18 cellular contexts compared by ENCODE assay signal in genomic region chr17:62781826-62782225, GRCh38. TPM values are rescaled to one million over a fixed set of nuclear protein-coding genes. Genes with fewer than 3 reads are reported as not detected.
DNase-seq lines count a peak whose midpoint lies in the region; ATAC-seq and TF ChIP-seq lines count a peak whose summit lies in the region.
"Had no signal": no experiment of that assay in that cellular context is flagged by ENCODE, and none has a peak within 500 bp of the region (broad histone marks: within the 10 kb centered on the region; RNA-seq: fewer than 3 reads in every experiment).

No MANE protein-coding gene starts in this region.

- TF ChIP-seq EP300 in ovary (IDR thresholded peaks at IDR 0.05): no peak

- no peak overlapping the region for H3T11ph ChIP-seq in H9 (ENCODE audit: low read length)

- no peaks in the 10 kb centered on the region for H3K79me1 ChIP-seq in H9 (ENCODE audit: insufficient read depth, low read depth, low read length, poor library complexity, severe bottlenecking)

- no peak for TF ChIP-seq CTCF in H9 (conservative IDR thresholded peaks at IDR 0.05)
- no peak for TF ChIP-seq CTCF in Panc1 (IDR thresholded peaks at IDR 0.05)
- no peak for TF ChIP-seq CTCF in epithelial cell of esophagus (IDR thresholded peaks at IDR 0.05; ENCODE audit: insufficient read depth, low read depth, low read length, missing control alignments)
- no peak for TF ChIP-seq CTCF in neutrophil (IDR thresholded peaks at IDR 0.05)
- TF ChIP-seq CTCF in ovary (IDR thresholded peaks at IDR 0.05): no peak

- H3K9me3 Mint-ChIP-seq in H9: peaks cover 10 to 22% of the 10 kb centered on the region in 2 experiments
- H3K9me3 Mint-ChIP-seq in CD8-positive, alpha-beta memory T cell: peaks cover 0 to 7% (median 4%) of the 10 kb centered on the region in 5 donors
- H3K9me3 Mint-ChIP-seq: activated T-helper 2 cell treated with anti-CD3 and anti-CD28 coated beads, Interferon-gamma antibody, Interleukin-2, Interleukin-4, amounts not matched to agents 10 μg/mL and 5 μg/mL and 100 μg/mL, durations not matched to agents 14 hours and 24 hours and 36 hours had no signal

- POLR2A ChIA-PET in Panc1 (lab: Charles Lee): no interaction called here
- POLR2A ChIA-PET in CD8-positive, alpha-beta memory T cell (lab: Charles Lee): no interaction called here

- no peaks in the 10 kb centered on the region for H4K20me1 ChIP-seq in H9 (ENCODE audit: control insufficient read depth, insufficient read depth, insufficient read length)

- in situ Hi-C loops in Panc1 (cut with HindIII; ENCODE audit: low pct_unique_long_range_greater_than_20kb, low sequenced_read_pairs): no loop called here

- no peak overlapping the region for H4K8ac ChIP-seq in H9 (replicated peaks; ENCODE audit: insufficient read length, low read depth, low read length)

- no peak overlapping the region for H2BK5ac ChIP-seq in H9 (ENCODE audit: insufficient read length, low read length)

- H3K23ac ChIP-seq in H9 (ENCODE audit: insufficient read length, low read depth, low read length): no peak overlapping the region

- H3K56ac ChIP-seq in H9 (ENCODE audit: insufficient read length, low read depth, low read length): no peak overlapping the region

- H3K36me3 Mint-ChIP-seq in H9 (ENCODE audit: insufficient read depth in 1 of 3, low read depth in 3 of 3): peaks cover 3 to 5% (median 3%) of the 10 kb centered on the region in 3 experiments; a peak in 4 of 7 replicates
- H3K36me3 Mint-ChIP-seq in CD8-positive, alpha-beta memory T cell: peaks cover 0 to 5% (median 3%) of the 10 kb centered on the region in 3 donors

- H3K4me1 Mint-ChIP-seq in H9: peaks cover 14 to 16% of the 10 kb centered on the region in 2 experiments
- H3K4me1 Mint-ChIP-seq in CD8-positive, alpha-beta memory T cell: no peaks in the 10 kb centered on the region

- WGBS in H9 (ENCODE audit: extremely low coverage, insufficient read length, low lambda C conversion rate): no CpG with 5 or more reads among the region's 2 CpGs
- 90% methylated on average over 2 of the region's 2 CpGs for WGBS in ovary, 3 donors

- no peaks in the 10 kb centered on the region for H3K79me2 ChIP-seq in H9 (ENCODE audit: insufficient read depth, low read length)

- DNase-seq in H9 (peak; percentile 10), Panc1 (ENCODE audit: low read depth, low spot score) (no peak), epithelial cell of esophagus (ENCODE audit: low read depth) (peak; percentile 97), ovary (no peak), amygdala (lab: John Stamatoyannopoulos, UW) (no peak)
- DNase-seq in activated naive CD4-positive, alpha-beta T cell treated with Interleukin-2 at 50 U/mL for 16 hours: no peak
- DNase-seq in CD8-positive, alpha-beta memory T cell: no peak
- DNase-seq: activated CD8-positive, alpha-beta memory T cell treated with anti-CD3 and anti-CD28 coated beads for 24 hours; dorsolateral prefrontal cortex; NCI-H1048; nucleus accumbens; stimulated activated CD4-positive, alpha-beta T cell treated with anti-CD3 and anti-CD28 coated beads, Interleukin-12 subunit alpha, Interleukin-12 subunit beta, amount 100 ng/mL, for 4 hours; stimulated activated naive CD8-positive, alpha-beta T cell treated with anti-CD3 and anti-CD28 coated beads, Interleukin-15, Interleukin-2, amounts not matched to agents 100 U/mL and 50 U/mL, for 24 hours; WERI-Rb-1 had no signal

- no peak overlapping the region for H2BK120ac ChIP-seq in H9 (ENCODE audit: low read depth, low read length, poor library complexity, severe bottlenecking)

- H3K27me3 ChIP-seq in H9 (ENCODE audit: insufficient read depth, low read length) (no peaks in the 10 kb centered on the region; the same call in 1 of the 2 replicates), Panc1 (ENCODE audit: control insufficient read depth, insufficient read depth, low read length) (no peaks in the 10 kb centered on the region), neutrophil (no peaks in the 10 kb centered on the region), ovary (no peaks in the 10 kb centered on the region)
- H3K27me3 ChIP-seq in CD8-positive, alpha-beta memory T cell (ENCODE audit: insufficient read depth, low read length, poor library complexity, severe bottlenecking): no peaks in the 10 kb centered on the region
- H3K27me3 ChIP-seq: ascending aorta, dorsolateral prefrontal cortex had no signal

- no peak for TF ChIP-seq POLR2A in ovary (IDR thresholded peaks at IDR 0.05)

- H3K18ac ChIP-seq in H9 (ENCODE audit: insufficient read length, low read depth, low read length): no peak overlapping the region

- H2BK20ac ChIP-seq in H9 (ENCODE audit: low read depth, low read length, poor library complexity, severe bottlenecking): no peak overlapping the region

- no peaks in the 10 kb centered on the region for H3K23me2 ChIP-seq in H9 (ENCODE audit: insufficient read length, low read depth, low read length, poor library complexity, severe bottlenecking)

- H3K9me3 ChIP-seq in H9 (ENCODE audit: control insufficient read depth, low read depth, low read length) (no peaks in the 10 kb centered on the region), Panc1 (ENCODE audit: control insufficient read depth, insufficient read depth, low read depth, low read length) (peaks cover 5% of the 10 kb centered on the region; the same call in 1 of the 2 replicates), neutrophil (no peaks in the 10 kb centered on the region), ovary (no peaks in the 10 kb centered on the region)
- H3K9me3 ChIP-seq in CD8-positive, alpha-beta memory T cell (ENCODE audit: low read length): no peaks in the 10 kb centered on the region
- H3K9me3 ChIP-seq: ascending aorta had no signal

- no peak overlapping the region for H2BK12ac ChIP-seq in H9 (ENCODE audit: insufficient read length, low read depth, low read length)

- no TSS peak for BruUV-seq in Panc1 (replicated peaks; lab: Mats Ljungman, UMichigan)

- H3K4me2 ChIP-seq in H9 (ENCODE audit: insufficient read depth, insufficient read length, low read length): no peak overlapping the region

- H3K9ac ChIP-seq in H9 (ENCODE audit: extremely low read depth, insufficient read length, low read length): no peak overlapping the region

- H3K27me3 Mint-ChIP-seq in H9 (ENCODE audit: low read depth): 0 out of 2 replicates have a peak, but pooled peaks cover 1% of the 10 kb centered on the region
- peaks cover 13 to 15% of the 10 kb centered on the region in 2 donors for H3K27me3 Mint-ChIP-seq in CD8-positive, alpha-beta memory T cell

- intact Hi-C loops in Panc1 (cut with micrococcal nuclease; ENCODE audit: unreplicated experiment) (no loop called here), ovary (cut with DNase I) (no loop called here)

- no peak overlapping the region for H4K91ac ChIP-seq in H9 (ENCODE audit: insufficient read length, low read depth, low read length)

- no peak overlapping the region for H3K27ac Mint-ChIP-seq in H9
- H3K27ac Mint-ChIP-seq in CD8-positive, alpha-beta memory T cell: no peak overlapping the region
- H3K27ac Mint-ChIP-seq: activated T-helper 2 cell treated with anti-CD3 and anti-CD28 coated beads, Interferon-gamma antibody, Interleukin-2, Interleukin-4, amounts not matched to agents 10 μg/mL and 5 μg/mL and 100 μg/mL, durations not matched to agents 14 hours and 24 hours and 36 hours; mesothelial cell of epicardium had no signal

- no peak overlapping the region for H3K14ac ChIP-seq in H9 (ENCODE audit: insufficient read depth, low read length)

- H3K4me3 Mint-ChIP-seq in H9: no peak overlapping the region
- no peak overlapping the region for H3K4me3 Mint-ChIP-seq in CD8-positive, alpha-beta memory T cell
- H3K4me3 Mint-ChIP-seq: mesothelial cell of epicardium had no signal

- no peak for ATAC-seq in Panc1
- ATAC-seq: stimulated activated naive CD8-positive, alpha-beta T cell treated with anti-CD3 and anti-CD28 coated beads, Interleukin-15, Interleukin-2, amounts not matched to agents 100 U/mL and 50 U/mL, for 24 hours had no signal

- no peak overlapping the region for H3K4me3 ChIP-seq in Panc1 (ENCODE audit: low read depth in 2 of 2, low read length in 2 of 2)
- no peak overlapping the region for H3K4me3 ChIP-seq in epithelial cell of esophagus (ENCODE audit: low read length)
- H3K4me3 ChIP-seq in neutrophil (ENCODE audit: low read depth in 1 of 2, low read length in 1 of 2): no peak overlapping the region
- no peak overlapping the region for H3K4me3 ChIP-seq in ovary
- H3K4me3 ChIP-seq in CD8-positive, alpha-beta memory T cell (ENCODE audit: low read length): no peak overlapping the region
- H3K4me3 ChIP-seq: ascending aorta, dorsolateral prefrontal cortex had no signal

- H3K27ac ChIP-seq in H9 (ENCODE audit: insufficient read length, low read depth, low read length): no peak overlapping the region
- H3K27ac ChIP-seq in Panc1 (ENCODE audit: low read length): 0 out of 2 replicates have a peak overlapping the region, but pooled peaks have one; percentile 40
- peak overlapping the region; percentile 66 for H3K27ac ChIP-seq in neutrophil
- no peak overlapping the region for H3K27ac ChIP-seq in ovary
- no peak overlapping the region for H3K27ac ChIP-seq in CD8-positive, alpha-beta memory T cell (ENCODE audit: low read depth, low read length)
- H3K27ac ChIP-seq: dorsolateral prefrontal cortex, WERI-Rb-1 had no signal

- CTCF ChIA-PET in Panc1 (lab: Charles Lee): interaction anchor here (0.5 kb wide), 1 partner anchor 177 kb away, joined by 4 read pairs; no protein-coding TSS in a partner anchor
- CTCF ChIA-PET in CD8-positive, alpha-beta memory T cell (lab: Charles Lee): interaction anchor here (1.4 kb wide), 1 partner anchor 14 kb away, joined by 3 read pairs; no protein-coding TSS in a partner anchor

- H3K4me1 ChIP-seq in H9 (ENCODE audit: insufficient read depth, low read length) (no peaks in the 10 kb centered on the region), Panc1 (ENCODE audit: control insufficient read depth, insufficient read depth, low read length) (peaks cover 16% of the 10 kb centered on the region), neutrophil (ENCODE audit: control insufficient read depth in 1 of 2, insufficient read depth in 1 of 2, low read depth in 1 of 2, low read length in 1 of 2) (peaks cover 13 to 21% of the 10 kb centered on the region in 2 experiments), ovary (ENCODE audit: insufficient read depth) (peaks cover 2% of the 10 kb centered on the region)
- H3K4me1 ChIP-seq in CD8-positive, alpha-beta memory T cell (ENCODE audit: insufficient read depth, low read length): no peaks in the 10 kb centered on the region

- H4K5ac ChIP-seq in H9 (ENCODE audit: insufficient read length, low read depth, low read length): no peak overlapping the region

- no peak overlapping the region for H3K4ac ChIP-seq in H9 (ENCODE audit: low read depth, low read length)

- H2AFZ ChIP-seq in H9 (ENCODE audit: low read length): no peak overlapping the region

- no peak overlapping the region for H2BK15ac ChIP-seq in H9 (ENCODE audit: low read depth, low read length)

- H3K36me3 ChIP-seq in Panc1 (ENCODE audit: control insufficient read depth, insufficient read depth, low read length) (no peaks in the 10 kb centered on the region), neutrophil (no peaks in the 10 kb centered on the region), ovary (no peaks in the 10 kb centered on the region)
- H3K36me3 ChIP-seq in CD8-positive, alpha-beta memory T cell (ENCODE audit: insufficient read depth, low read length): no peaks in the 10 kb centered on the region
- H3K36me3 ChIP-seq: ascending aorta, WERI-Rb-1 had no signal

- H2AK5ac ChIP-seq in H9 (ENCODE audit: insufficient read length, low read length): no peak overlapping the region

RNA-seq across cellular contexts. Expression of gene MARCHF10, which starts 26.3 kb away (rescaled TPM):
- total RNA-seq in H9 (2021): 0.39 TPM in 1 of 2 replicates, not detected in the other
- 0.39 TPM for total RNA-seq in Panc1 (2021; ENCODE audit: unreplicated experiment)
- polyA plus RNA-seq in Panc1 (2012; ENCODE audit: insufficient read length): 0.91 TPM
- 1 to 10 TPM in 1 of 7 donors, under 1 TPM in 3, not detected in 3; 0.35 to 6.5 (median 0.71) TPM for total RNA-seq in ovary
- polyA plus RNA-seq in ovary: under 1 TPM; 0.06 to 0.15 TPM
- not detected for total RNA-seq in CD8-positive, alpha-beta memory T cell
- polyA plus RNA-seq in CD8-positive, alpha-beta memory T cell: 0.86 TPM
- total RNA-seq: activated T-helper 2 cell treated with anti-CD3 and anti-CD28 coated beads, Interferon-gamma antibody, Interleukin-2, Interleukin-4, amounts not matched to agents 10 μg/mL and 5 μg/mL and 100 μg/mL, durations not matched to agents 14 hours and 24 hours and 36 hours; ascending aorta had no signal

Comparison
In these comparisons a context has a peak if more than half of its experiments do, and no peak if none do; other contexts are left out.
1. DNase-seq: peak in H9 (single experiment) and epithelial cell of esophagus (single experiment); none in Panc1 (single experiment), activated naive CD4-positive, alpha-beta T cell treated with Interleukin-2 at 50 U/mL for 16 hours (single experiment), ovary (0 of 5), amygdala (0 of 56) and CD8-positive, alpha-beta memory T cell (0 of 5).
2. H3K27ac ChIP-seq: peak in Panc1 (single experiment) and neutrophil (single experiment); none in H9 (single experiment), ovary (0 of 2) and CD8-positive, alpha-beta memory T cell (single experiment).